Comparison of ENCODE assay signal across 8 cellular contexts in the genomic region with DNA sequence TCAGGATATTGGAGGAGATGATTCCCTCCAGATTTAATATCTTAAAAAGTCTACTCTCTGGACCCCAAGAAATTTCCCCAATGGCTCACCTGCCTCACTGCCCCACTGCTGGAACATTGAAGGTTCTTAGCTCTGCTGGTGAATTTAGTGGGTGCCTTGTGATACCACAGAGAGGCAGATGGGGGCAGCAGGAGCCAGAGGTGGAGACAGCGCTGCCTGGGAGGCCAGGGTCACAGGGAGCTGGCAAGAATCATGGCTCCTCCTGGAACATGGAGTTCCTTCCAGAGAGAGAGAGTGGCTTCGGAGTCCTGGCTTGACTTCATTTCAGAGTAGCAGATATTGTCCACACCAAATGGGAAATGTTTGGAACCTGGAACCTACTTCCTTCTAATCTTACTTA.
DNase-seq lines count a peak whose midpoint lies in the region; ATAC-seq and TF ChIP-seq lines count a peak whose summit lies in the region.

No MANE protein-coding gene starts in this region.

- peak; percentile 55 for TF ChIP-seq CTCF in retinal pigment epithelial cell (conservative IDR thresholded peaks at IDR 0.05; ENCODE audit: low read depth, low read length)

- no peak overlapping the region for H3K4me3 ChIP-seq in Jurkat, Clone E6-1 (ENCODE audit: low read length)
- H3K4me3 ChIP-seq in retinal pigment epithelial cell (ENCODE audit: low read length), result no peak overlapping the region

- peak; percentile 73 for ATAC-seq in GM19463 (IDR thresholded peaks at IDR 0.05; ENCODE audit: unreplicated experiment)
- ATAC-seq in HG03097 (IDR thresholded peaks at IDR 0.05; ENCODE audit: low FRiP score, unreplicated experiment), result no peak

- peak; percentile 2 for DNase-seq in DMS53 treated with DMSO at 0.1 percent for 48 hours (lab: John Stamatoyannopoulos, UW; ENCODE audit: unreplicated experiment)
- DNase-seq in Jurkat, Clone E6-1 (ENCODE audit: low read depth, low spot score), result peak; percentile 22
- DNase-seq in activated CD4-positive, alpha-beta T cell treated with anti-CD3 and anti-CD28 coated beads for 48 hours, result peak; percentile 73
- peak; percentile 8 for DNase-seq in fibroblast of peridontal ligament (ENCODE audit: extremely low read depth)
- DNase-seq in retinal pigment epithelial cell (ENCODE audit: low read depth), result no peak
- DNase-seq in HuH-7.5 (ENCODE audit: low spot score), result no peak

Comparison
In these comparisons a context has a peak if more than half of its experiments do, and no peak if none do; other contexts are left out.
1. DNase-seq: peak in DMS53 treated with DMSO at 0.1 percent for 48 hours (single experiment), Jurkat, Clone E6-1 (single experiment), activated CD4-positive, alpha-beta T cell treated with anti-CD3 and anti-CD28 coated beads for 48 hours (single experiment) and fibroblast of peridontal ligament (single experiment); none in retinal pigment epithelial cell (single experiment) and HuH-7.5 (single experiment).